Comparison of ENCODE assay signal across 9 cellular contexts in genomic region chr7:17680026-17680425, GRCh38.
DNase-seq lines count a peak whose midpoint lies in the region; ATAC-seq and TF ChIP-seq lines count a peak whose summit lies in the region.
"Had no signal": no experiment of that assay in that cellular context is flagged by ENCODE, and none has a peak within 500 bp of the region (broad histone marks: within the 10 kb centered on the region; RNA-seq: fewer than 3 reads in every experiment).

No MANE protein-coding gene starts in this region.

- no peak overlapping the region for H2AK5ac ChIP-seq in neuronal stem cell (ENCODE audit: low read depth, low read length)

- H3K4me3 ChIP-seq in AG09309 (ENCODE audit: control insufficient read depth, low read depth, low read length) (no peak overlapping the region), fibroblast of mammary gland (ENCODE audit: control insufficient read depth, low read depth, low read length) (no peak overlapping the region), neuronal stem cell (ENCODE audit: low read length in 2 of 2) (no peak overlapping the region)

- peak overlapping the region; percentile 76 for H3K27ac ChIP-seq in neuronal stem cell (replicated peaks; ENCODE audit: low read length)

- ATAC-seq in GM19035 (IDR thresholded peaks at IDR 0.05; ENCODE audit: unreplicated experiment) (no peak), GM18498 (IDR thresholded peaks at IDR 0.05; ENCODE audit: unreplicated experiment) (no peak)

- no peaks in the 10 kb centered on the region for H3K27me3 ChIP-seq in neuronal stem cell (ENCODE audit: control insufficient read depth in 3 of 3, insufficient read depth in 3 of 3, low read depth in 1 of 3, low read length in 3 of 3)

- no peak overlapping the region for H2BK15ac ChIP-seq in neuronal stem cell (ENCODE audit: low read length)

- no peak overlapping the region for H2BK12ac ChIP-seq in neuronal stem cell (ENCODE audit: low read length)

- TF ChIP-seq CTCF in AG09309 (IDR thresholded peaks at IDR 0.05; ENCODE audit: control insufficient read depth, insufficient read depth, low read depth, low read length, missing control alignments) (no peak), fibroblast of mammary gland (conservative IDR thresholded peaks at IDR 0.05; ENCODE audit: control insufficient read depth, insufficient read depth, low read depth, low read length) (no peak)

- peak overlapping the region; percentile 21 for H3K4me2 ChIP-seq in neuronal stem cell (ENCODE audit: insufficient read depth, low read length, poor library complexity, severe bottlenecking)

- H3K36me3 ChIP-seq in neuronal stem cell (replicated peaks in 1 of 2; ENCODE audit: control insufficient read depth in 2 of 2, insufficient read depth in 2 of 2, low read length in 2 of 2) = no peaks in the 10 kb centered on the region

- DNase-seq in AG09309 (ENCODE audit: low read depth) (peak; percentile 86), NOMO-1 treated with dmso at 0.1 percent for 144 hours (lab: John Stamatoyannopoulos, UW; ENCODE audit: unreplicated experiment) (peak; percentile 29), fibroblast of mammary gland (ENCODE audit: low read depth) (peak; percentile 96), neuronal stem cell (ENCODE audit: low spot score) (peak; percentile 69)
- no peak for DNase-seq in activated effector memory CD4-positive, alpha-beta T cell treated with anti-CD3 and anti-CD28 coated beads, Interleukin-2, amount 50 U/mL, for 16 hours
- no peak for DNase-seq in activated CD4-positive, alpha-beta T cell treated with anti-CD3 and anti-CD28 coated beads for 48 hours
- DNase-seq: CD4-positive, CD25-positive, alpha-beta regulatory T cell had no signal

- H3K9ac ChIP-seq in neuronal stem cell (ENCODE audit: low read depth, low read length, poor library complexity) = no peak overlapping the region

- H3K4me1 ChIP-seq in neuronal stem cell (ENCODE audit: control insufficient read depth in 2 of 2, insufficient read depth in 1 of 2, low read depth in 1 of 2, low read length in 2 of 2) = peaks cover 9 to 11% of the 10 kb centered on the region in 2 donors

- no peak overlapping the region for H3K23ac ChIP-seq in neuronal stem cell (ENCODE audit: low read depth, low read length, poor library complexity)

- H3K79me1 ChIP-seq in neuronal stem cell (ENCODE audit: low read depth, low read length) = no peaks in the 10 kb centered on the region

- H3K18ac ChIP-seq in neuronal stem cell (ENCODE audit: low read length) = no peak overlapping the region

- WGBS in neuronal stem cell (ENCODE audit: extremely low coverage in 2 of 2, insufficient read length in 2 of 2, insufficient replicate concordance in 1 of 2), 2 donors = no CpG with 5 or more reads among the region's 6 CpGs

- no peak overlapping the region for H4K8ac ChIP-seq in neuronal stem cell (ENCODE audit: low read depth, low read length)

- H3K14ac ChIP-seq in neuronal stem cell (ENCODE audit: low read length) = no peak overlapping the region

- no peak overlapping the region for H2BK5ac ChIP-seq in neuronal stem cell (ENCODE audit: low read length)

- peak overlapping the region; percentile 40 for H2AFZ ChIP-seq in neuronal stem cell (ENCODE audit: low read length)

- no peak overlapping the region for H3K4ac ChIP-seq in neuronal stem cell (ENCODE audit: low read length)

- no peak overlapping the region for H2BK120ac ChIP-seq in neuronal stem cell (ENCODE audit: low read depth, low read length)

- no peaks in the 10 kb centered on the region for H3K9me3 ChIP-seq in neuronal stem cell (replicated peaks in 1 of 2; ENCODE audit: control insufficient read depth in 2 of 2, insufficient read depth in 1 of 2, low read depth in 1 of 2, low read length in 2 of 2)

- H4K91ac ChIP-seq in neuronal stem cell (ENCODE audit: low read depth, low read length, poor library complexity) = no peak overlapping the region

Comparison
In these comparisons a context has a peak if more than half of its experiments do, and no peak if none do; other contexts are left out.
1. DNase-seq: peak in AG09309 (single experiment), NOMO-1 treated with dmso at 0.1 percent for 144 hours (single experiment), fibroblast of mammary gland (single experiment) and neuronal stem cell (single experiment); none in activated effector memory CD4-positive, alpha-beta T cell treated with anti-CD3 and anti-CD28 coated beads, Interleukin-2, amount 50 U/mL, for 16 hours (single experiment) and activated CD4-positive, alpha-beta T cell treated with anti-CD3 and anti-CD28 coated beads for 48 hours (single experiment).